17 cellular contexts compared by ENCODE assay signal in genomic region chr17:66665194-66665593, GRCh38.
DNase-seq lines count a peak whose midpoint lies in the region; ATAC-seq and TF ChIP-seq lines count a peak whose summit lies in the region.
"Had no signal": no experiment of that assay in that cellular context is flagged by ENCODE, and none has a peak within 500 bp of the region (broad histone marks: within the 10 kb centered on the region; RNA-seq: fewer than 3 reads in every experiment).

No MANE protein-coding gene starts in this region.

- 0 out of 2 replicates have a peak overlapping the region, but pooled peaks have one; percentile 18 for H3K27ac Mint-ChIP-seq in HFFc6
- peak overlapping the region; percentile 69 for H3K27ac Mint-ChIP-seq in activated T-helper 1 cell treated with anti-CD3 and anti-CD28 coated beads, Interleukin-12 subunit alpha, Interleukin-12 subunit beta, Interleukin-2, Interleukin-4 antibody, amounts not matched to agents 30 ng/mL and 10 ng/mL and 1 ng/mL, durations not matched to agents 14 hours and 24 hours and 36 hours
- H3K27ac Mint-ChIP-seq in stimulated activated naive B cell treated with anti-CD40 and anti-IgM and Interleukin-4, amounts not matched to agents 10 μg/mL and 1 μg/mL and 100 μg/mL, for 72 hours = no peak overlapping the region

- peaks cover 46% of the 10 kb centered on the region for H3K36me3 Mint-ChIP-seq in HFFc6 (ENCODE audit: low read depth)
- H3K36me3 Mint-ChIP-seq in activated T-helper 1 cell treated with anti-CD3 and anti-CD28 coated beads, Interleukin-12 subunit alpha, Interleukin-12 subunit beta, Interleukin-2, Interleukin-4 antibody, amounts not matched to agents 30 ng/mL and 10 ng/mL and 1 ng/mL, durations not matched to agents 14 hours and 24 hours and 36 hours (ENCODE audit: low read depth) = peaks cover 39% of the 10 kb centered on the region
- no peaks in the 10 kb centered on the region for H3K36me3 Mint-ChIP-seq in stimulated activated naive B cell treated with anti-CD40 and anti-IgM and Interleukin-4, amounts not matched to agents 10 μg/mL and 1 μg/mL and 100 μg/mL, for 72 hours

- ATAC-seq in sciatic nerve = no peak
- ATAC-seq in stimulated activated naive B cell treated with anti-CD40 and anti-IgM and Interleukin-4, amounts not matched to agents 10 μg/mL and 1 μg/mL and 100 μg/mL, for 72 hours (replicated peaks) = no peak
- ATAC-seq: HCT116, Panc1 had no signal

- no peaks in the 10 kb centered on the region for H3K9me3 Mint-ChIP-seq in HFFc6
- H3K9me3 Mint-ChIP-seq in activated T-helper 1 cell treated with anti-CD3 and anti-CD28 coated beads, Interleukin-12 subunit alpha, Interleukin-12 subunit beta, Interleukin-2, Interleukin-4 antibody, amounts not matched to agents 30 ng/mL and 10 ng/mL and 1 ng/mL, durations not matched to agents 14 hours and 24 hours and 36 hours = no peaks in the 10 kb centered on the region
- no peaks in the 10 kb centered on the region for H3K9me3 Mint-ChIP-seq in stimulated activated naive B cell treated with anti-CD40 and anti-IgM and Interleukin-4, amounts not matched to agents 10 μg/mL and 1 μg/mL and 100 μg/mL, for 72 hours
- H3K9me3 Mint-ChIP-seq: CD4-positive, alpha-beta T cell had no signal

- TF ChIP-seq CTCF in HFFc6 (IDR thresholded peaks at IDR 0.05) = no peak

- peak; percentile 20 for DNase-seq in Caki2 (ENCODE audit: low read depth)
- no peak for DNase-seq in HFFc6
- DNase-seq in activated T-helper 1 cell treated with anti-CD3 and anti-CD28 coated beads, Interleukin-12 subunit alpha, Interleukin-12 subunit beta, Interleukin-2, Interleukin-4 antibody, amounts not matched to agents 30 ng/mL and 10 ng/mL and 1 ng/mL, durations not matched to agents 14 hours and 24 hours and 36 hours (ENCODE audit: low spot score) = no peak
- DNase-seq in kidney tubule cell (ENCODE audit: low spot score) = peak; percentile 64
- DNase-seq in sciatic nerve (ENCODE audit: low spot score) = no peak
- no peak for DNase-seq in inferior parietal cortex (ENCODE audit: extremely low spot score)
- no peak for DNase-seq in stimulated activated naive B cell treated with anti-CD40 and anti-IgM and Interleukin-4, amounts not matched to agents 10 μg/mL and 1 μg/mL and 100 μg/mL, for 72 hours
- DNase-seq: BE2C; CD4-positive, alpha-beta T cell; KG1; NCI-H1048; NCI-H146; NCI-H2081 treated with DMSO at 0.1 percent for 48 hours; NCI-H524; Right ventricle myocardium superior had no signal

- H3K4me1 Mint-ChIP-seq in HFFc6 (ENCODE audit: low read depth) = peaks cover 15% of the 10 kb centered on the region
- peaks cover 78% of the 10 kb centered on the region for H3K4me1 Mint-ChIP-seq in activated T-helper 1 cell treated with anti-CD3 and anti-CD28 coated beads, Interleukin-12 subunit alpha, Interleukin-12 subunit beta, Interleukin-2, Interleukin-4 antibody, amounts not matched to agents 30 ng/mL and 10 ng/mL and 1 ng/mL, durations not matched to agents 14 hours and 24 hours and 36 hours (ENCODE audit: low read depth)
- H3K4me1 Mint-ChIP-seq in stimulated activated naive B cell treated with anti-CD40 and anti-IgM and Interleukin-4, amounts not matched to agents 10 μg/mL and 1 μg/mL and 100 μg/mL, for 72 hours = peaks cover 6 to 9% of the 10 kb centered on the region in 2 donors

- H3K4me3 Mint-ChIP-seq in HFFc6 = no peak overlapping the region
- H3K4me3 Mint-ChIP-seq in activated T-helper 1 cell treated with anti-CD3 and anti-CD28 coated beads, Interleukin-12 subunit alpha, Interleukin-12 subunit beta, Interleukin-2, Interleukin-4 antibody, amounts not matched to agents 30 ng/mL and 10 ng/mL and 1 ng/mL, durations not matched to agents 14 hours and 24 hours and 36 hours = peak overlapping the region; percentile 8
- H3K4me3 Mint-ChIP-seq in stimulated activated naive B cell treated with anti-CD40 and anti-IgM and Interleukin-4, amounts not matched to agents 10 μg/mL and 1 μg/mL and 100 μg/mL, for 72 hours = no peak overlapping the region
- H3K4me3 Mint-ChIP-seq: CD4-positive, alpha-beta T cell had no signal

- H3K27me3 Mint-ChIP-seq in HFFc6 (ENCODE audit: insufficient read depth) = peaks cover 2% of the 10 kb centered on the region
- H3K27me3 Mint-ChIP-seq in activated T-helper 1 cell treated with anti-CD3 and anti-CD28 coated beads, Interleukin-12 subunit alpha, Interleukin-12 subunit beta, Interleukin-2, Interleukin-4 antibody, amounts not matched to agents 30 ng/mL and 10 ng/mL and 1 ng/mL, durations not matched to agents 14 hours and 24 hours and 36 hours (ENCODE audit: insufficient read depth) = peaks cover 3% of the 10 kb centered on the region
- peaks cover 7 to 18% of the 10 kb centered on the region in 2 donors for H3K27me3 Mint-ChIP-seq in stimulated activated naive B cell treated with anti-CD40 and anti-IgM and Interleukin-4, amounts not matched to agents 10 μg/mL and 1 μg/mL and 100 μg/mL, for 72 hours
- H3K27me3 Mint-ChIP-seq: CD4-positive, alpha-beta T cell had no signal

- in situ Hi-C loops in Caki2 (cut with HindIII; ENCODE audit: low pct_unique_long_range_greater_than_20kb, low sequenced_read_pairs) = no loop called here

- intact Hi-C loops in activated T-helper 1 cell treated with anti-CD3 and anti-CD28 coated beads, Interleukin-12 subunit alpha, Interleukin-12 subunit beta, Interleukin-2, Interleukin-4 antibody, amounts not matched to agents 30 ng/mL and 10 ng/mL and 1 ng/mL, durations not matched to agents 14 hours and 24 hours and 36 hours (cut with micrococcal nuclease) = loop anchor here (5.0 kb wide), 1 partner anchor 118 kb away; no protein-coding TSS in a partner anchor
- intact Hi-C loops in sciatic nerve (cut with DNase I) = no loop called here

Comparison
In these comparisons a context has a peak if more than half of its experiments do, and no peak if none do; other contexts are left out.
1. DNase-seq: peak in Caki2 (single experiment) and kidney tubule cell (single experiment); none in HFFc6 (single experiment), activated T-helper 1 cell treated with anti-CD3 and anti-CD28 coated beads, Interleukin-12 subunit alpha, Interleukin-12 subunit beta, Interleukin-2, Interleukin-4 antibody, amounts not matched to agents 30 ng/mL and 10 ng/mL and 1 ng/mL, durations not matched to agents 14 hours and 24 hours and 36 hours (single experiment), sciatic nerve (single experiment), inferior parietal cortex (single experiment) and stimulated activated naive B cell treated with anti-CD40 and anti-IgM and Interleukin-4, amounts not matched to agents 10 μg/mL and 1 μg/mL and 100 μg/mL, for 72 hours (single experiment).